ENCODE assay signal across 17 cellular contexts in the genomic region with DNA sequence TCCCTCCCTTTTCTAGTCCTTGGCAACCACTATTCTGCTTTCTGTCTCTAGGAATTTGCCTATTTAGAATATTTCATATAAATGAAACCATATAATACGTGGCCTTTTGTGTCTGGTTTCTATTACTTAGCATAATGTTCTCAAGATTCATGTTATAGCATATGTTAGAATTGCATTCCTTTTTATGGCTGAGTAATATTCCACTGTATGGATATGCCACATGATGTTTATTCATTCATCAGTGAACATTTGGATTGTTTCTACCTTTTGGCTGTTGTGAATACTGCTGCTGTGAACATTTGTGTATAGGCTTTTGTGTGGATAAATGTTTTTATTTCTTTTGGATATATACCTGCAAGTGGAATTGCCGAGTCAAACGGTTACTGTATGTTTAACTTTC. TPM values are rescaled to one million over a fixed set of nuclear protein-coding genes. Genes with fewer than 3 reads are reported as not detected.
DNase-seq lines count a peak whose midpoint lies in the region; ATAC-seq, FAIRE-seq and TF ChIP-seq lines count a peak whose summit lies in the region.
"Had no signal": no experiment of that assay in that cellular context is flagged by ENCODE, and none has a peak within 500 bp of the region (broad histone marks: within the 10 kb centered on the region; RNA-seq: fewer than 3 reads in every experiment).

No MANE protein-coding gene starts in this region.

- TF ChIP-seq CTCF in D721Med (IDR thresholded peaks at IDR 0.05; ENCODE audit: insufficient read depth, missing control alignments) (no peak), activated B cell treated with CpG ODN at 0.5 μM for 24 hours (IDR thresholded peaks at IDR 0.05) (no peak), neutrophil (IDR thresholded peaks at IDR 0.05) (no peak), left ventricle myocardium inferior (IDR thresholded peaks at IDR 0.05; ENCODE audit: borderline replicate concordance) (no peak)

- CTCF ChIA-PET in activated B cell treated with CpG ODN at 0.5 μM for 24 hours (lab: Charles Lee), result interaction anchor here (0.9 kb wide), 1 partner anchor 178 kb away, joined by 3 read pairs; no protein-coding TSS in a partner anchor

- no peaks in the 10 kb centered on the region for H3K9me3 Mint-ChIP-seq in activated T-cell treated with anti-CD3 and anti-CD28 coated beads, Interleukin-2, amount 50 U/mL, for 72 hours
- H3K9me3 Mint-ChIP-seq in activated T-cell treated with anti-CD3 and anti-CD28 coated beads, Interleukin-2, amount 50 U/mL, for 24 hours, result no peaks in the 10 kb centered on the region
- H3K9me3 Mint-ChIP-seq in activated B cell treated with CpG ODN at 0.5 μM for 24 hours, result no peaks in the 10 kb centered on the region
- H3K9me3 Mint-ChIP-seq: CD8-positive, alpha-beta memory T cell had no signal

- no peak overlapping the region for H3K4me3 Mint-ChIP-seq in activated T-cell treated with anti-CD3 and anti-CD28 coated beads, Interleukin-2, amount 50 U/mL, for 72 hours
- H3K4me3 Mint-ChIP-seq in activated T-cell treated with anti-CD3 and anti-CD28 coated beads, Interleukin-2, amount 50 U/mL, for 24 hours, result no peak overlapping the region
- no peak overlapping the region for H3K4me3 Mint-ChIP-seq in activated B cell treated with CpG ODN at 0.5 μM for 24 hours
- H3K4me3 Mint-ChIP-seq: CD8-positive, alpha-beta memory T cell; GM23338 had no signal

- no peak overlapping the region for H3K4me3 ChIP-seq in neutrophil (ENCODE audit: low read depth in 1 of 2, low read length in 1 of 2)
- H3K4me3 ChIP-seq in left ventricle myocardium inferior, result no peak overlapping the region
- H3K4me3 ChIP-seq: GM23338 had no signal

- POLR2A ChIA-PET in activated B cell treated with CpG ODN at 0.5 μM for 24 hours (lab: Charles Lee), result interaction anchor here (0.9 to 1.0 kb wide), 2 partner anchors 19 to 43 kb away, joined by 3 to 7 read pairs; no protein-coding TSS in a partner anchor

- H3K9me3 ChIP-seq in neutrophil, result no peaks in the 10 kb centered on the region
- no peaks in the 10 kb centered on the region for H3K9me3 ChIP-seq in left ventricle myocardium inferior (replicated peaks)
- H3K9me3 ChIP-seq: BE2C had no signal

- peaks cover 54% of the 10 kb centered on the region for H3K4me1 Mint-ChIP-seq in activated T-cell treated with anti-CD3 and anti-CD28 coated beads, Interleukin-2, amount 50 U/mL, for 72 hours (ENCODE audit: low read depth)
- H3K4me1 Mint-ChIP-seq in activated T-cell treated with anti-CD3 and anti-CD28 coated beads, Interleukin-2, amount 50 U/mL, for 24 hours (ENCODE audit: low read depth), result peaks cover 65% of the 10 kb centered on the region
- peaks cover 50% of the 10 kb centered on the region for H3K4me1 Mint-ChIP-seq in activated B cell treated with CpG ODN at 0.5 μM for 24 hours
- H3K4me1 Mint-ChIP-seq: GM23338 had no signal

- H3K27ac Mint-ChIP-seq in activated T-cell treated with anti-CD3 and anti-CD28 coated beads, Interleukin-2, amount 50 U/mL, for 72 hours, result peak overlapping the region; percentile 56
- H3K27ac Mint-ChIP-seq in activated T-cell treated with anti-CD3 and anti-CD28 coated beads, Interleukin-2, amount 50 U/mL, for 24 hours, result no peak overlapping the region
- peak overlapping the region; percentile 12 for H3K27ac Mint-ChIP-seq in activated B cell treated with CpG ODN at 0.5 μM for 24 hours
- H3K27ac Mint-ChIP-seq: GM23338 had no signal

- peak; percentile 38 for FAIRE-seq in D721Med (lab: Jason Lieb, UNC)
- FAIRE-seq: A204.1, GM19239 had no signal

- no peak for DNase-seq in activated T-cell treated with anti-CD3 and anti-CD28 coated beads, Interleukin-2, amount 50 U/mL, for 72 hours
- DNase-seq in activated T-cell treated with anti-CD3 and anti-CD28 coated beads, Interleukin-2, amount 50 U/mL, for 24 hours, result no peak
- DNase-seq in D721Med (ENCODE audit: insufficient read length, low spot score) (no peak), activated B cell treated with CpG ODN at 0.5 μM for 24 hours (no peak), left ventricle myocardium inferior (no peak)
- DNase-seq: BE2C; Caco-2; CD8-positive, alpha-beta memory T cell; DMS53; GF-D8; H7 had no signal

- no peaks in the 10 kb centered on the region for H3K27me3 Mint-ChIP-seq in activated T-cell treated with anti-CD3 and anti-CD28 coated beads, Interleukin-2, amount 50 U/mL, for 72 hours (ENCODE audit: low read depth)
- H3K27me3 Mint-ChIP-seq in activated T-cell treated with anti-CD3 and anti-CD28 coated beads, Interleukin-2, amount 50 U/mL, for 24 hours, result no peaks in the 10 kb centered on the region
- H3K27me3 Mint-ChIP-seq in activated B cell treated with CpG ODN at 0.5 μM for 24 hours, result no peaks in the 10 kb centered on the region
- H3K27me3 Mint-ChIP-seq: CD8-positive, alpha-beta memory T cell had no signal

- H3K36me3 ChIP-seq in neutrophil, result peaks cover 79% of the 10 kb centered on the region
- H3K36me3 ChIP-seq in left ventricle myocardium inferior, result peaks cover 71% of the 10 kb centered on the region

- H3K36me3 Mint-ChIP-seq in activated T-cell treated with anti-CD3 and anti-CD28 coated beads, Interleukin-2, amount 50 U/mL, for 72 hours (ENCODE audit: insufficient read depth in 2 of 2), result peaks cover 18 to 38% of the 10 kb centered on the region in 2 donors
- H3K36me3 Mint-ChIP-seq in activated T-cell treated with anti-CD3 and anti-CD28 coated beads, Interleukin-2, amount 50 U/mL, for 24 hours (ENCODE audit: low read depth), result peaks cover 90% of the 10 kb centered on the region
- H3K36me3 Mint-ChIP-seq in activated B cell treated with CpG ODN at 0.5 μM for 24 hours (ENCODE audit: low read depth), result peaks cover 88% of the 10 kb centered on the region

- H3K27me3 ChIP-seq in neutrophil (no peaks in the 10 kb centered on the region), left ventricle myocardium inferior (ENCODE audit: low read depth) (no peaks in the 10 kb centered on the region)
- H3K27me3 ChIP-seq: BE2C had no signal

- intact Hi-C loops in activated B cell treated with CpG ODN at 0.5 μM for 24 hours (cut with micrococcal nuclease) (no loop called here), left ventricle myocardium inferior (cut with micrococcal nuclease) (no loop called here)

- H3K27ac ChIP-seq in neutrophil (peak overlapping the region; percentile 75), left ventricle myocardium inferior (replicated peaks) (no peak overlapping the region)
- H3K27ac ChIP-seq: C4-2B had no signal

- H3K4me1 ChIP-seq in neutrophil (ENCODE audit: control insufficient read depth in 1 of 2, insufficient read depth in 1 of 2, low read depth in 1 of 2, low read length in 1 of 2) (peaks cover 73 to 84% of the 10 kb centered on the region in 2 experiments), left ventricle myocardium inferior (peaks cover 13% of the 10 kb centered on the region)
- H3K4me1 ChIP-seq: BE2C, Caco-2 had no signal

- ATAC-seq in activated T-cell treated with anti-CD3 and anti-CD28 coated beads, Interleukin-2, amount 50 U/mL, for 72 hours (replicated peaks in 1 of 2), result no peak
- ATAC-seq in activated B cell treated with CpG ODN at 0.5 μM for 24 hours (ENCODE audit: low read depth) (no peak), GM21381 (IDR thresholded peaks at IDR 0.05; ENCODE audit: unreplicated experiment) (no peak)
- ATAC-seq: GM23338 had no signal

RNA-seq across cellular contexts. Expression of gene SLC9A8, which starts 7.1 kb away (rescaled TPM):
- total RNA-seq in activated T-cell treated with anti-CD3 and anti-CD28 coated beads, Interleukin-2, amount 50 U/mL, for 72 hours, result 10 to 100 TPM; 19.0 to 19.9 TPM
- 49.2 and 65.7 TPM in 2 replicates for total RNA-seq in activated B cell treated with CpG ODN at 0.5 μM for 24 hours
- total RNA-seq in left ventricle myocardium inferior, result 4.6 TPM
